Comparison of ENCODE assay signal across 1 cellular context in genomic region chr6:31470801-31471200, GRCh38.
TF ChIP-seq lines count a peak whose summit lies in the region.

No MANE protein-coding gene starts in this region.

TF ChIP-seq in K562, 482 proteins besides CTCF, POLR2A, EP300 and RAD21:
- TF ChIP-seq CSDE1 (IDR thresholded peaks at IDR 0.05) (no peak), NFIC (IDR thresholded peaks at IDR 0.05) (peak; percentile 22; the same call in 1 of the 2 replicates)
